Comparison of ENCODE assay signal across 21 cellular contexts in the genomic region with DNA sequence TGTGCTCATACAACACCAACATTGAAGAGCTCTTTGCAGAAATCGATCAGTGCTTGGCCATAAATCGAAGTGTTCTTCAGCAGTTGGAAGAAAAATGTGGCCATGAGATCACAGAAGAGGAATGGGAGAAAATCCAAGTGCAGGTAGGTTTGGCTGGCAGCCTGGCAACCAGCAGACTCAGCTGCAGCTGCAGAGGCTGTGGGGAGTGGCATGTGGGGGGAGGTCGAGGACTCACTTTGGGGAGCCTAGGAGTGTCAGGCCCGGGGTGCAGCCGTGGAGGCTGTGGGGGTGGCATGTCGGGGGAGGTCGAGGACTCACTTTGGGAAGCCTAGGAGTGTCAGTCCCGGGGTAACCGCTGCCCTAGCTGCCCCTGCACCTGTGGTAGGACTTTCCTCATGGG.
"Had no signal": no experiment of that assay in that cellular context is flagged by ENCODE, and none has a peak within 500 bp of the region (broad histone marks: within the 10 kb centered on the region; RNA-seq: fewer than 3 reads in every experiment).

No MANE protein-coding gene starts in this region.

- H3K27me3 ChIP-seq: MG63 had no signal

- H3K36me3 Mint-ChIP-seq: activated naive CD4-positive, alpha-beta T cell treated with anti-CD3 and anti-CD28 coated beads, Interleukin-2, amount 50 U/mL, for 72 hours had no signal

- H3K27ac ChIP-seq: VCaP had no signal

- H3K36me3 ChIP-seq: MG63 had no signal

- ATAC-seq: activated naive CD4-positive, alpha-beta T cell treated with anti-CD3 and anti-CD28 coated beads, Interleukin-2, amount 50 U/mL, for 72 hours; activated T-cell treated with anti-CD3 and anti-CD28 coated beads, Interleukin-2, amount 50 U/mL, for 4 hours; PC-3 had no signal

- H3K4me3 Mint-ChIP-seq: activated T-cell treated with anti-CD3 and anti-CD28 coated beads, Interleukin-2, amount 50 U/mL, for 4 hours had no signal

- DNase-seq: activated CD4-positive, alpha-beta T cell treated with anti-CD3 and anti-CD28 coated beads for 4 hours; activated CD4-positive, alpha-beta T cell treated with anti-CD3 and anti-CD28 coated beads, Interleukin-2, amount 50 U/mL, for 4 hours; activated CD8-positive, alpha-beta memory T cell treated with anti-CD3 and anti-CD28 coated beads for 24 hours; activated effector memory CD4-positive, alpha-beta T cell treated with anti-CD3 and anti-CD28 coated beads, Interleukin-2, amount 50 U/mL, for 16 hours; activated naive CD4-positive, alpha-beta T cell treated with Interleukin-2 at 50 U/mL for 16 hours; activated T-cell treated with anti-CD3 and anti-CD28 coated beads, Interleukin-2, amount 50 U/mL, for 4 hours; cerebellar nuclear complex; MG63; MV-4-11; NCI-H1105 treated with DMSO at 0.1 percent for 48 hours; NCI-H1436 treated with DMSO at 0.1 percent for 48 hours; NCI-H2081; NCI-H2171; NCI-H2227 treated with DMSO at 0.1 percent for 48 hours; NCI-H510A; NCI-H526 treated with DMSO at 0.1 percent for 48 hours; NCI-H82; PC-3; SHP77 had no signal

- H3K9me3 Mint-ChIP-seq: activated naive CD4-positive, alpha-beta T cell treated with anti-CD3 and anti-CD28 coated beads, Interleukin-2, amount 50 U/mL, for 72 hours; activated T-cell treated with anti-CD3 and anti-CD28 coated beads, Interleukin-2, amount 50 U/mL, for 4 hours had no signal

- H3K4me3 ChIP-seq: MG63 had no signal

- H3K9me3 ChIP-seq: MG63 had no signal
